In genomic region chr12:12613334-12613733, GRCh38 we compare ENCODE assay signal across 8 cellular contexts. TPM values are rescaled to one million over a fixed set of nuclear protein-coding genes. Genes with fewer than 3 reads are reported as not detected.
DNase-seq lines count a peak whose midpoint lies in the region; TF ChIP-seq lines count a peak whose summit lies in the region.

No MANE protein-coding gene starts in this region.

- no peak for DNase-seq in ascending aorta (ENCODE audit: low spot score in 2 of 2)
- no peak for DNase-seq in lower leg skin (ENCODE audit: low spot score in 2 of 2)
- DNase-seq in GM03348 (ENCODE audit: low spot score): no peak
- no peak for DNase-seq in BE2C
- DNase-seq in glomerular visceral epithelial cell (ENCODE audit: extremely low spot score): no peak

- peaks cover 13% of the 10 kb centered on the region for H3K4me1 ChIP-seq in ACC112 (ENCODE audit: control insufficient read depth, insufficient read depth, low read length, unreplicated experiment)
- H3K4me1 ChIP-seq in HEK293 (ENCODE audit: control insufficient read depth, insufficient read depth, low read length): peaks cover 4% of the 10 kb centered on the region
- H3K4me1 ChIP-seq in ascending aorta: peaks cover 3 to 16% of the 10 kb centered on the region in 2 donors
- H3K4me1 ChIP-seq in mononuclear cell (ENCODE audit: insufficient read depth, low read length): peaks cover 30% of the 10 kb centered on the region
- H3K4me1 ChIP-seq in BE2C: no peaks in the 10 kb centered on the region; the same call in 1 of the 2 replicates

- intact Hi-C loops in ascending aorta (cut with DNase I): loop anchor here (5.0 kb wide), 2 partner anchors 236 to 346 kb away; partner anchors contain the start of gene LRP6
- intact Hi-C loops in lower leg skin (cut with DNase I; ENCODE audit: low total_unique reads): no loop called here

- no peak overlapping the region for H3K27ac ChIP-seq in ACC112 (ENCODE audit: low read depth, low read length)
- no peak overlapping the region for H3K27ac ChIP-seq in HEK293 (ENCODE audit: extremely low read depth, low read depth, low read length)
- peak overlapping the region; percentile 39 to 94 for H3K27ac ChIP-seq in ascending aorta

- POLR2A ChIA-PET in HEK293 (lab: Yijun Ruan, JAX): no interaction called here

- peak overlapping the region; percentile 89 for H3K4me3 ChIP-seq in ACC112 (ENCODE audit: low read depth, low read length)
- no peak overlapping the region for H3K4me3 ChIP-seq in HEK293 (ENCODE audit: low read depth, low read length)
- peak overlapping the region; percentile 76 to 83 for H3K4me3 ChIP-seq in ascending aorta
- peak overlapping the region; percentile 6 for H3K4me3 ChIP-seq in mononuclear cell (ENCODE audit: low read length)
- no peak overlapping the region for H3K4me3 ChIP-seq in lower leg skin (ENCODE audit: low read depth, poor library complexity, severe bottlenecking)
- no peak overlapping the region for H3K4me3 ChIP-seq in BE2C (ENCODE audit: low read depth, low read length)

- TF ChIP-seq CTCF in HEK293 (tag by site-specific recombination; IDR thresholded peaks at IDR 0.05) (no peak), ascending aorta (IDR thresholded peaks at IDR 0.05) (no peak), lower leg skin (IDR thresholded peaks at IDR 0.05) (no peak), BE2C (IDR thresholded peaks at IDR 0.05; ENCODE audit: low read depth, low read length) (no peak)

- H3K27me3 ChIP-seq in ACC112 (ENCODE audit: insufficient read depth, low read length) (no peaks in the 10 kb centered on the region), ascending aorta (no peaks in the 10 kb centered on the region), mononuclear cell (ENCODE audit: insufficient read depth, low read length) (no peaks in the 10 kb centered on the region), BE2C (no peaks in the 10 kb centered on the region)

- no peaks in the 10 kb centered on the region for H3K9me3 ChIP-seq in HEK293 (ENCODE audit: control insufficient read depth, insufficient read depth, low read depth, low read length)
- no peaks in the 10 kb centered on the region for H3K9me3 ChIP-seq in ascending aorta
- no peaks in the 10 kb centered on the region for H3K9me3 ChIP-seq in mononuclear cell (ENCODE audit: low read depth, low read length)
- H3K9me3 ChIP-seq in BE2C: no peaks in the 10 kb centered on the region

- peak overlapping the region; percentile 41 for H2AFZ ChIP-seq in ACC112 (ENCODE audit: low read length, unreplicated experiment)

- peaks cover 8% of the 10 kb centered on the region for H3K79me2 ChIP-seq in ACC112 (ENCODE audit: control insufficient read depth, insufficient read depth, low read length, unreplicated experiment)

- CTCF ChIA-PET in HEK293 (lab: Yijun Ruan, JAX): no interaction called here

- no peak for TF ChIP-seq POLR2A in lower leg skin (IDR thresholded peaks at IDR 0.05)

- H3K36me3 ChIP-seq in ACC112 (ENCODE audit: insufficient read depth, low read length) (no peaks in the 10 kb centered on the region), HEK293 (ENCODE audit: control insufficient read depth in 2 of 2, insufficient read depth in 1 of 2, low read length in 2 of 2) (peaks cover 5 to 10% of the 10 kb centered on the region in 2 experiments; a peak in 2 of 3 replicates), ascending aorta (no peaks in the 10 kb centered on the region), BE2C (no peaks in the 10 kb centered on the region)

- WGBS in lower leg skin, 2 donors: 39 to 47% methylated on average over 5 of the region's 5 CpGs

TF ChIP-seq in HEK293, 187 proteins besides CTCF, POLR2A, EP300 and RAD21:
- TF ChIP-seq ZNF560 (tag by site-specific recombination; IDR thresholded peaks at IDR 0.05; ENCODE audit: borderline replicate concordance): no peak
- TF ChIP-seq PRDM10 (tag by site-specific recombination; IDR thresholded peaks at IDR 0.05): peak; percentile 31; the same call in 1 of the 2 replicates

RNA-seq across cellular contexts. Expression of gene CREBL2, which starts 1.7 kb away (rescaled TPM):
- 19.4 TPM for total RNA-seq in ascending aorta
- total RNA-seq in mononuclear cell: 19.6 TPM
- total RNA-seq in lower leg skin: 10 to 100 TPM; 36.1 to 47.0 (median 44.5) TPM
- 4.8 TPM for polyA plus RNA-seq in BE2C (2012; ENCODE audit: insufficient read depth, insufficient read length, low read depth)

RNA-seq across cellular contexts. Expression of gene DUSP16, which starts 50.7 kb away (rescaled TPM):
- total RNA-seq in ascending aorta: 54.8 TPM
- 29.5 TPM for total RNA-seq in mononuclear cell
- 10 to 100 TPM; 15.3 to 29.0 (median 25.0) TPM for total RNA-seq in lower leg skin
- polyA plus RNA-seq in BE2C (2012; ENCODE audit: insufficient read depth, insufficient read length, low read depth): 16.4 TPM

Comparison
In these comparisons a context has a peak if more than half of its experiments do, and no peak if none do; other contexts are left out.
1. H3K27ac ChIP-seq: peak in ascending aorta (2 of 2); none in ACC112 (single experiment) and HEK293 (single experiment).
2. H3K4me3 ChIP-seq: peak in ACC112 (single experiment), ascending aorta (2 of 2) and mononuclear cell (single experiment); none in HEK293 (single experiment), lower leg skin (single experiment) and BE2C (single experiment).